In the genomic region with DNA sequence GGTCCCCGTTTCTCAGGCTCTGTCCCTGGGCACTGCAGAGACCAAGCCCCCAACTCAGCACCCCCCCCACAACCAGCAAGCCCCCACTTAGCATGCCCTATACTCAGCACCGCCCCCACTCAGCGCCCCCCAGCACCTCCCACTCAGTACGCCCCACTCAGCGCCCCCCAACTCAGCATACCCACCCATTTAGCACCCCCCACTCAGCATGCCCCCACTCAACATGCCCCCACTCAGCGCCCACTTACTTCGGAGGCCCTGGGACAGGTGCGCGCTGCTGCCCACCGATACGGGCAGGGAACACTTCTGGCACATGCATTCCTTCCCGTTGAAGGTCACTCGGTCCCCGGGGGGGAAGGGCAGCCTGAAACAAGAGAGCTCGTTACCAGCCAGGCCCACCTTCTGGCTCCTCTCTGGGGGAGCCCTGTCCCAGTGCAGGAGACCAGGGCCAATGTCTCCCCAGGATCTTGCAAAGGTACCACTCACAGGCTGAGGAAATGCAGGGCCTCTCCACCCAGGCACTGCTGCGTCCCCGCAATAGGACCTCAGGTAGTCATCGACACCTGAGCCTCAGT, we compare ENCODE assay signal across 33 cellular contexts.
"Had no signal": no experiment of that assay in that cellular context is flagged by ENCODE, and none has a peak within 500 bp of the region (broad histone marks: within the 10 kb centered on the region; RNA-seq: fewer than 3 reads in every experiment).

No MANE protein-coding gene starts in this region.

- H3K4me1 ChIP-seq: SJCRH30 had no signal

- H3K4me3 ChIP-seq: cardiac muscle cell, K562, Peyer's patch, SJCRH30, SK-N-MC had no signal

- H3K27me3 ChIP-seq: cardiac muscle cell, Peyer's patch, SJCRH30 had no signal

- ATAC-seq: activated CD8-positive, alpha-beta T cell treated with anti-CD3 and anti-CD28 coated beads for 36 hours; activated T-cell treated with anti-CD3 and anti-CD28 coated beads, Interleukin-2, amount 50 U/mL, for 72 hours; activated T-helper 17 cell treated with anti-CD3 and anti-CD28 coated beads, Interleukin-2, amount 50 U/mL, for 72 hours; K562; PC-3 had no signal

- FAIRE-seq: K562 had no signal

- H3K27ac ChIP-seq: brain microvascular endothelial cell, cardiac muscle cell, Peyer's patch, SJCRH30, SK-N-MC, WERI-Rb-1 had no signal

- H3K36me3 ChIP-seq: brain microvascular endothelial cell, cardiac muscle cell, Peyer's patch, SJCRH30, WERI-Rb-1 had no signal

- DNase-seq: activated CD4-positive, alpha-beta T cell treated with anti-CD3 and anti-CD28 coated beads, Interleukin-2, amount 10 ng/mL, durations not matched to agents 24 days and 14 days; activated CD4-positive, alpha-beta T cell treated with anti-CD3 and anti-CD28 coated beads, Interleukin-2, amount 50 U/mL, for 4 hours; activated CD4-positive, CD25-positive, alpha-beta regulatory T cell; activated CD8-positive, alpha-beta T cell treated with anti-CD3 and anti-CD28 coated beads for 36 hours; activated effector memory CD4-positive, alpha-beta T cell treated with anti-CD3 and anti-CD28 coated beads, Interleukin-2, amount 50 U/mL, for 16 hours; activated naive CD4-positive, alpha-beta T cell; activated naive CD4-positive, alpha-beta T cell treated with anti-CD3 and anti-CD28 coated beads, Interleukin-2, amount 50 U/mL, for 16 hours; activated naive CD8-positive, alpha-beta T cell treated with anti-CD3 and anti-CD28 coated beads for 36 hours; activated T-cell treated with anti-CD3 and anti-CD28 coated beads, Interleukin-2, amount 50 U/mL, for 1 hour; activated T-cell treated with anti-CD3 and anti-CD28 coated beads, Interleukin-2, amount 50 U/mL, for 72 hours; amniotic stem cell; aorta; brain microvascular endothelial cell; NCI-H1092 treated with DMSO at 0.1 percent for 48 hours; NCI-H146; NCI-H187; NCI-H2029 treated with DMSO at 0.1 percent for 48 hours; NCI-H2107; NCI-H2171; NCI-H510A; NCI-H526; NCI-H748 treated with DMSO at 0.1 percent for 48 hours; NK-92 treated with Interleukin-12 subunit alpha and Interleukin-12 subunit beta, amount 100 ng/mL, for 24 hours; PC-3; Peyer's patch; SHP77; SJCRH30; T1000; WERI-Rb-1 had no signal

- H3K9me3 ChIP-seq: SJCRH30 had no signal
